In genomic region chr7:123557631-123558505, GRCh38 we compare ENCODE assay signal across 8 cellular contexts. TPM values are rescaled to one million over a fixed set of nuclear protein-coding genes. Genes with fewer than 3 reads are reported as not detected.
A peak's percentile ranks its signal among the peaks of the same experiment; 100 is the strongest.
DNase-seq lines count a peak whose midpoint lies in the region; ATAC-seq and TF ChIP-seq lines count a peak whose summit lies in the region.

TSS of gene NDUFA5 (minus strand) at chr7:123557818. CDS start at chr7:123557795, 23 bp downstream.

- TF ChIP-seq CTCF in GM10266 (IDR thresholded peaks at IDR 0.05; ENCODE audit: control insufficient read depth, insufficient read depth, low read depth, missing control alignments), result no peak

- H3K36me3 Mint-ChIP-seq in activated naive CD4-positive, alpha-beta T cell treated with anti-CD3 and anti-CD28 coated beads, Interleukin-2, amount 50 U/mL, for 24 hours, result peaks cover 10% of the 10 kb centered on the region

- no peak within 1 kb of the TSS for H3K4me3 Mint-ChIP-seq in activated naive CD4-positive, alpha-beta T cell treated with anti-CD3 and anti-CD28 coated beads, Interleukin-2, amount 50 U/mL, for 24 hours

- peak within 1 kb of the TSS; percentile 71 for H3K27ac Mint-ChIP-seq in activated naive CD4-positive, alpha-beta T cell treated with anti-CD3 and anti-CD28 coated beads, Interleukin-2, amount 50 U/mL, for 24 hours

- peak; percentile 95 for ATAC-seq in HG02623 (IDR thresholded peaks at IDR 0.05; ENCODE audit: unreplicated experiment)
- peak; percentile 98 for ATAC-seq in SK-N-SH treated with all-trans-retinoic acid at 6 μM for 48 hours

- DNase-seq in GM10266 (ENCODE audit: extremely low spot score), result peak; percentile 86
- peak; percentile 100 for DNase-seq in NCI-H1092 treated with DMSO at 0.1 percent for 48 hours (lab: John Stamatoyannopoulos, UW)
- peak; percentile 95 for DNase-seq in glomerular endothelial cell (ENCODE audit: extremely low read depth, low read depth, low spot score)
- DNase-seq in occipital lobe (lab: John Stamatoyannopoulos, UW), result peak; percentile 98

- H3K9me3 Mint-ChIP-seq in activated naive CD4-positive, alpha-beta T cell treated with anti-CD3 and anti-CD28 coated beads, Interleukin-2, amount 50 U/mL, for 24 hours, result no peaks in the 10 kb centered on the region

- H3K4me1 Mint-ChIP-seq in activated naive CD4-positive, alpha-beta T cell treated with anti-CD3 and anti-CD28 coated beads, Interleukin-2, amount 50 U/mL, for 24 hours, result peaks cover 10% of the 10 kb centered on the region

- H3K27ac ChIP-seq in temporal lobe (ENCODE audit: low read depth, low read length), result peak within 1 kb of the TSS; percentile 71

- no peaks in the 10 kb centered on the region for H3K27me3 Mint-ChIP-seq in activated naive CD4-positive, alpha-beta T cell treated with anti-CD3 and anti-CD28 coated beads, Interleukin-2, amount 50 U/mL, for 24 hours

TF ChIP-seq in SK-N-SH treated with all-trans-retinoic acid at 6 μM for 48 hours, 23 proteins besides CTCF, POLR2A, EP300 and RAD21:
- TF ChIP-seq POU6F1 (CRISPR knock-in tag; IDR thresholded peaks at IDR 0.05; ENCODE audit: borderline replicate concordance, low read depth), result no peak
- TF ChIP-seq ISL1 (CRISPR knock-in tag; IDR thresholded peaks at IDR 0.05), result no peak
- TF ChIP-seq ZFP30 (CRISPR knock-in tag; IDR thresholded peaks at IDR 0.05), result no peak
- no peak for TF ChIP-seq BACH2 (CRISPR knock-in tag; IDR thresholded peaks at IDR 0.05; ENCODE audit: borderline replicate concordance)
- TF ChIP-seq ZC3H10 (CRISPR knock-in tag; IDR thresholded peaks at IDR 0.05), result no peak
- TF ChIP-seq SNAI2 (CRISPR knock-in tag; IDR thresholded peaks at IDR 0.05), result no peak
- TF ChIP-seq ARNTL (CRISPR knock-in tag; IDR thresholded peaks at IDR 0.05; ENCODE audit: borderline replicate concordance, low read depth), result no peak
- no peak for TF ChIP-seq ZNF8 (CRISPR knock-in tag; IDR thresholded peaks at IDR 0.05)
- no peak for TF ChIP-seq TCF4 (CRISPR knock-in tag; IDR thresholded peaks at IDR 0.05; ENCODE audit: borderline replicate concordance)
- TF ChIP-seq ZNF565 (CRISPR knock-in tag; conservative IDR thresholded peaks at IDR 0.05; ENCODE audit: low read depth), result no peak
- no peak for TF ChIP-seq GLIS3 (CRISPR knock-in tag; IDR thresholded peaks at IDR 0.05)
- no peak for TF ChIP-seq TOX (CRISPR knock-in tag; IDR thresholded peaks at IDR 0.05; ENCODE audit: borderline replicate concordance)
- TF ChIP-seq TSHZ2 (CRISPR knock-in tag; IDR thresholded peaks at IDR 0.05), result no peak
- TF ChIP-seq CREB5 (CRISPR knock-in tag; IDR thresholded peaks at IDR 0.05; ENCODE audit: low read depth), result no peak
- TF ChIP-seq, protein P1, sequence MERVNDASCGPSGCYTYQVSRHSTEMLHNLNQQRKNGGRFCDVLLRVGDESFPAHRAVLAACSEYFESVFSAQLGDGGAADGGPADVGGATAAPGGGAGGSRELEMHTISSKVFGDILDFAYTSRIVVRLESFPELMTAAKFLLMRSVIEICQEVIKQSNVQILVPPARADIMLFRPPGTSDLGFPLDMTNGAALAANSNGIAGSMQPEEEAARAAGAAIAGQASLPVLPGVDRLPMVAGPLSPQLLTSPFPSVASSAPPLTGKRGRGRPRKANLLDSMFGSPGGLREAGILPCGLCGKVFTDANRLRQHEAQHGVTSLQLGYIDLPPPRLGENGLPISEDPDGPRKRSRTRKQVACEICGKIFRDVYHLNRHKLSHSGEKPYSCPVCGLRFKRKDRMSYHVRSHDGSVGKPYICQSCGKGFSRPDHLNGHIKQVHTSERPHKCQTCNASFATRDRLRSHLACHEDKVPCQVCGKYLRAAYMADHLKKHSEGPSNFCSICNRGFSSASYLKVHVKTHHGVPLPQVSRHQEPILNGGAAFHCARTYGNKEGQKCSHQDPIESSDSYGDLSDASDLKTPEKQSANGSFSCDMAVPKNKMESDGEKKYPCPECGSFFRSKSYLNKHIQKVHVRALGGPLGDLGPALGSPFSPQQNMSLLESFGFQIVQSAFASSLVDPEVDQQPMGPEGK (CRISPR knock-in tag; IDR thresholded peaks at IDR 0.05; ENCODE audit: borderline replicate concordance), result no peak
- no peak for TF ChIP-seq CSDC2 (CRISPR knock-in tag; IDR thresholded peaks at IDR 0.05)
- no peak for TF ChIP-seq PPARA (CRISPR knock-in tag; IDR thresholded peaks at IDR 0.05; ENCODE audit: borderline replicate concordance)
- no peak for TF ChIP-seq ZFP3 (CRISPR knock-in tag; IDR thresholded peaks at IDR 0.05)
- TF ChIP-seq ZNF70 (CRISPR knock-in tag; IDR thresholded peaks at IDR 0.05), result no peak
- no peak for TF ChIP-seq CSRNP3 (CRISPR knock-in tag; IDR thresholded peaks at IDR 0.05)

RNA-seq across cellular contexts. Expression of gene NDUFA5, which starts in this region (rescaled TPM):
- total RNA-seq in glomerular endothelial cell (28.0 and 31.6 TPM in 2 replicates), occipital lobe (154 TPM), temporal lobe (113 TPM)

Comparison
In these comparisons a context has a peak if more than half of its experiments do, and no peak if none do; other contexts are left out.
1. Peak in every context shown above with its lines: DNase-seq, ATAC-seq and H3K27ac ChIP-seq.